Comparison of ENCODE assay signal across 8 cellular contexts in genomic region chr12:90253674-90254181, GRCh38.
DNase-seq lines count a peak whose midpoint lies in the region; ATAC-seq and TF ChIP-seq lines count a peak whose summit lies in the region.

No MANE protein-coding gene starts in this region.

- in situ Hi-C loops in G401 (cut with HindIII; ENCODE audit: low sequenced_read_pairs), result no loop called here

- DNase-seq in G401 (ENCODE audit: low spot score) (peak; percentile 99), RWPE1 (ENCODE audit: low spot score) (peak; percentile 85), amniotic epithelial cell (ENCODE audit: low read depth) (peak; percentile 89), hepatic stellate cell (ENCODE audit: low spot score) (peak; percentile 36), NCI-H1048 (lab: John Stamatoyannopoulos, UW) (no peak)
- peak; percentile 1 for DNase-seq in stimulated activated CD4-positive, alpha-beta T cell treated with anti-CD3 and anti-CD28 coated beads, Interleukin-2, amount 100 ng/mL, for 4 hours (ENCODE audit: low read depth)

- POLR2A ChIA-PET in RWPE1 (lab: Yijun Ruan, JAX; ENCODE audit: low non-redundant PET), result no interaction called here

- TF ChIP-seq CTCF in RWPE1 (conservative IDR thresholded peaks at IDR 0.05; ENCODE audit: low read depth), result peak; percentile 28; the same call in 1 of the 2 replicates

- CTCF ChIA-PET in RWPE1 (lab: Yijun Ruan, JAX), result no interaction called here

- ATAC-seq in GM21367 (IDR thresholded peaks at IDR 0.05; ENCODE audit: unreplicated experiment) (peak; percentile 99), HG03558 (IDR thresholded peaks at IDR 0.05; ENCODE audit: extremely low read depth, unreplicated experiment) (peak; percentile 99)

- H3K27ac ChIP-seq in RWPE1, result peak overlapping the region; percentile 71
